22 cellular contexts compared by ENCODE assay signal in the genomic region with DNA sequence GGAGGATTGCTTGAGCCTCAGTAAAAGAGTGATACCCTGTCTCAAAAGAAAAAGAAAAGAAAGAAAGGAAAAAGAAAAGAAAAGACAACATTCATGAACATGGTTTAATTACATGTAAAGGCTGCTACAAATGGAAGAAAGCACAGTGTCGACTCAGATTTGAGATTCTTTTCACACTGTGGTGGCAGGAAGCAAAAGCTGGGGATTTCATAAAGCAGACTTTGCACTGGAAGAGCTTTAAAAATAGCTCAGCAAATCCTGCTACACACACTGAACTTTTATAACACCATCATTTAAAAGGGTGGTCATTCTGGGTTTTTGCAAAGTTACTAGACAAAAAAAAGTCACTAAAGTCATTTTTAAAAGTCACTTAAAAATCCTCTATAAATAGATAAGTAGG.
"Had no signal": no experiment of that assay in that cellular context is flagged by ENCODE, and none has a peak within 500 bp of the region (broad histone marks: within the 10 kb centered on the region; RNA-seq: fewer than 3 reads in every experiment).

No MANE protein-coding gene starts in this region.

- H3K9me3 Mint-ChIP-seq: natural killer cell treated with Interleukin-12 subunit alpha and Interleukin-12 subunit beta and Interleukin-15 and Interleukin-18, amount 100 ng/mL, for 72 hours; stimulated activated memory B cell treated with anti-CD40 and anti-IgM and Interleukin-4, amounts not matched to agents 10 μg/mL and 1 μg/mL and 100 μg/mL, for 72 hours; stimulated activated naive CD8-positive, alpha-beta T cell treated with anti-CD3 and anti-CD28 coated beads, Interleukin-15, Interleukin-2, amounts not matched to agents 100 ng/mL and 50 ng/mL, for 24 hours had no signal

- H3K36me3 Mint-ChIP-seq: natural killer cell treated with Interleukin-12 subunit alpha and Interleukin-12 subunit beta and Interleukin-15 and Interleukin-18, amount 100 ng/mL, for 72 hours; stimulated activated memory B cell treated with anti-CD40 and anti-IgM and Interleukin-4, amounts not matched to agents 10 μg/mL and 1 μg/mL and 100 μg/mL, for 72 hours had no signal

- H3K4me1 ChIP-seq: psoas muscle, tibial artery, vagina had no signal

- H3K27ac Mint-ChIP-seq: natural killer cell treated with Interleukin-12 subunit alpha and Interleukin-12 subunit beta and Interleukin-15 and Interleukin-18, amount 100 ng/mL, for 72 hours; stimulated activated memory B cell treated with anti-CD40 and anti-IgM and Interleukin-4, amounts not matched to agents 10 μg/mL and 1 μg/mL and 100 μg/mL, for 72 hours; stimulated activated naive CD8-positive, alpha-beta T cell treated with anti-CD3 and anti-CD28 coated beads, Interleukin-15, Interleukin-2, amounts not matched to agents 100 ng/mL and 50 ng/mL, for 24 hours had no signal

- FAIRE-seq: endometrium had no signal

- DNase-seq: cortex of kidney; effector memory CD4-positive, alpha-beta T cell; gastrocnemius medialis; heart right ventricle; islet precursor cell; left ventricle myocardium inferior; psoas muscle; retina; spleen; stimulated activated CD4-positive, alpha-beta T cell treated with anti-CD3 and anti-CD28 coated beads, Interleukin-15, amount 100 ng/mL, for 24 hours; stimulated activated CD4-positive, alpha-beta T cell treated with anti-CD3 and anti-CD28 coated beads, Interleukin-1b, Interleukin-23, amount 100 ng/mL, for 48 hours; stimulated activated CD4-positive, alpha-beta T cell treated with anti-CD3 and anti-CD28 coated beads, Interleukin-4, amount 100 ng/mL, for 24 hours; tibial artery; upper lobe of right lung had no signal

- H3K9me3 ChIP-seq: esophagus muscularis mucosa, gastrocnemius medialis, left ventricle myocardium inferior, psoas muscle, spleen, tibial artery, upper lobe of right lung, vagina had no signal

- H3K27me3 ChIP-seq: esophagus muscularis mucosa, gastrocnemius medialis, heart right ventricle, spleen, tibial artery, upper lobe of right lung, vagina had no signal

- H3K4me3 ChIP-seq: esophagus muscularis mucosa, gastrocnemius medialis, heart right ventricle, left ventricle myocardium inferior, lung, psoas muscle, spleen, tibial artery, upper lobe of right lung, vagina had no signal

- H3K27ac ChIP-seq: esophagus muscularis mucosa, gastrocnemius medialis, heart right ventricle, left ventricle myocardium inferior, psoas muscle, spleen, tibial artery, upper lobe of right lung, vagina had no signal

- H3K27me3 Mint-ChIP-seq: stimulated activated naive CD8-positive, alpha-beta T cell treated with anti-CD3 and anti-CD28 coated beads, Interleukin-15, Interleukin-2, amounts not matched to agents 100 ng/mL and 50 ng/mL, for 24 hours had no signal

- H3K4me3 Mint-ChIP-seq: natural killer cell treated with Interleukin-12 subunit alpha and Interleukin-12 subunit beta and Interleukin-15 and Interleukin-18, amount 100 ng/mL, for 72 hours; stimulated activated memory B cell treated with anti-CD40 and anti-IgM and Interleukin-4, amounts not matched to agents 10 μg/mL and 1 μg/mL and 100 μg/mL, for 72 hours; stimulated activated naive CD8-positive, alpha-beta T cell treated with anti-CD3 and anti-CD28 coated beads, Interleukin-15, Interleukin-2, amounts not matched to agents 100 ng/mL and 50 ng/mL, for 24 hours had no signal

- ATAC-seq: gastrocnemius medialis; heart right ventricle; natural killer cell treated with Interleukin-12 subunit alpha and Interleukin-12 subunit beta and Interleukin-15 and Interleukin-18, amount 100 ng/mL, for 72 hours; psoas muscle; sciatic nerve; stimulated activated memory B cell treated with anti-CD40 and anti-IgM and Interleukin-4, amounts not matched to agents 10 μg/mL and 1 μg/mL and 100 μg/mL, for 72 hours had no signal

- H3K4me1 Mint-ChIP-seq: stimulated activated memory B cell treated with anti-CD40 and anti-IgM and Interleukin-4, amounts not matched to agents 10 μg/mL and 1 μg/mL and 100 μg/mL, for 72 hours had no signal

- H3K36me3 ChIP-seq: esophagus muscularis mucosa, gastrocnemius medialis, heart right ventricle, left ventricle myocardium inferior, spleen, tibial artery, upper lobe of right lung, vagina had no signal
